8 cellular contexts compared by ENCODE assay signal in the genomic region with DNA sequence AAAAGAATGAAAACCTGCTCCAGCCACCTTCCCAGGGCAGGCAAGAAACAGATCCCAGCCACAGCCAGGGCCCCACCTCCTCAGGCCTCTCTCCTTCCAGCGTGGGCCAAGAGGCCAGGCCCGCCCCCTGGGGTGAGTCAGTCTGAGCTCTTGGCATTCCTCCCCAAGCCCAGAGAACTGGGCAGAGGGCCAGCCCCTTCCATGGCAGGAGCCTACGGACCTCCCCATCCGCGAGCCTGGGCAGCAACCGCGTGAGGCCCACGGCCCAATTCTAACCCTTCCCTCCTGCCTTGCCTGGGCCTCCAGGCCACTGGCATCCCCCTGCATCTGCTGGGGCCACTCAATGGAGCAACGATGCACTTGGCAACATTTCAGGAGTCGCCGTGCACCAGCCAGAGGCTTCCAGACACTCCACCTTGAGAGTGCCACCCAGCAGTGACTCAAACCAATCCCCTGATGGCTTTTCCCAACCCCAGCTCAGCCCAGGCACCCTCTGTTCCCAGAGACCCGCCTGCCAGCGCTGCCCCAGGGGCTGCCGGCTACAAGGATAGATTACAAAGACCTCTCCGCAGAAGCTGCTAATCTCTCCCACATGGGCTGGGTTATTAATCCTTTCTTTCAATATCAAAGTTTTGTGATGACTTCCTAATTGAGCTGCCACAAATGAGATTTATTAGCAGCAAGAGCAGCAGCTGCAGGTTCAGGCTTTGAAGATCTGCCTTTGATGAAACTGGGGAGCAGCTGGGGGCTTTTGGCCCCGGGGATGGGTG.
DNase-seq lines count a peak whose midpoint lies in the region; ATAC-seq, FAIRE-seq and TF ChIP-seq lines count a peak whose summit lies in the region.

No MANE protein-coding gene starts in this region.

- DNase-seq in ACHN: peak; percentile 95
- DNase-seq in HFF-Myc (ENCODE audit: extremely low read depth, low read depth): peak; percentile 93
- DNase-seq in RWPE2 (ENCODE audit: low spot score): peak; percentile 100
- no peak for DNase-seq in memory B cell (ENCODE audit: low spot score in 2 of 2)
- peak; percentile 99 to 100 for DNase-seq in thyroid gland

- in situ Hi-C loops in ACHN (cut with HindIII; ENCODE audit: low pct_ligation_motif_present, low pct_unique_long_range_greater_than_20kb, low sequenced_read_pairs): no loop called here

- intact Hi-C loops in thyroid gland (cut with DNase I): no loop called here

- no peaks in the 10 kb centered on the region for H3K27me3 ChIP-seq in RWPE2 (ENCODE audit: insufficient read depth, poor library complexity, severe bottlenecking)
- no peaks in the 10 kb centered on the region for H3K27me3 ChIP-seq in thyroid gland

- peaks cover 15% of the 10 kb centered on the region for H3K4me1 ChIP-seq in RWPE2 (ENCODE audit: insufficient read depth, poor library complexity, severe bottlenecking)
- H3K4me1 ChIP-seq in thyroid gland: peaks cover 20 to 31% of the 10 kb centered on the region in 2 donors

- H3K4me1 Mint-ChIP-seq in memory B cell: peaks cover 27% of the 10 kb centered on the region

- peak; percentile 90 for ATAC-seq in RWPE2 (ENCODE audit: low read depth)
- ATAC-seq in memory B cell (ENCODE audit: low read depth): no peak
- ATAC-seq in GM19035 (IDR thresholded peaks at IDR 0.05; ENCODE audit: unreplicated experiment): no peak
- no peak for ATAC-seq in GM21528 (IDR thresholded peaks at IDR 0.05; ENCODE audit: low FRiP score, unreplicated experiment)

- peak in 1 of 2 donors; percentile 6 for TF ChIP-seq POLR2A in thyroid gland (IDR thresholded peaks at IDR 0.05)

- H3K4me3 Mint-ChIP-seq in memory B cell: peak overlapping the region; percentile 44

- H3K9me3 ChIP-seq in RWPE2 (ENCODE audit: severe bottlenecking): no peaks in the 10 kb centered on the region
- no peaks in the 10 kb centered on the region for H3K9me3 ChIP-seq in thyroid gland

- WGBS in thyroid gland, 2 donors: 13 to 24% methylated on average over 9 to 15 of the region's 16 CpGs

- no peak for TF ChIP-seq CTCF in HFF-Myc (IDR thresholded peaks at IDR 0.05; ENCODE audit: low read depth, low read length, missing control alignments)
- no peak for TF ChIP-seq CTCF in RWPE2 (IDR thresholded peaks at IDR 0.05; ENCODE audit: poor library complexity, severe bottlenecking)
- no peak for TF ChIP-seq CTCF in thyroid gland (IDR thresholded peaks at IDR 0.05)

- H3K36me3 Mint-ChIP-seq in memory B cell: peaks cover 38% of the 10 kb centered on the region

- H3K27ac ChIP-seq in RWPE2 (ENCODE audit: poor library complexity, severe bottlenecking): peak overlapping the region; percentile 82
- peak overlapping the region; percentile 86 to 91 (median 90) for H3K27ac ChIP-seq in thyroid gland

- peak overlapping the region; percentile 70 for H3K27ac Mint-ChIP-seq in memory B cell

- H3K9me3 Mint-ChIP-seq in memory B cell: peaks cover 5% of the 10 kb centered on the region

- no peaks in the 10 kb centered on the region for H3K36me3 ChIP-seq in RWPE2 (ENCODE audit: low read depth)
- no peaks in the 10 kb centered on the region for H3K36me3 ChIP-seq in thyroid gland

- H3K27me3 Mint-ChIP-seq in memory B cell: no peaks in the 10 kb centered on the region

- peak; percentile 80 for FAIRE-seq in endometrium (lab: Jason Lieb, UNC)

- H3K4me3 ChIP-seq in HFF-Myc (replicated peaks; ENCODE audit: low read depth, low read length) (peak overlapping the region; percentile 14), RWPE2 (ENCODE audit: severe bottlenecking) (no peak overlapping the region), thyroid gland (replicated peaks in 1 of 3) (no peak overlapping the region)

Comparison
In these comparisons a context has a peak if more than half of its experiments do, and no peak if none do; other contexts are left out.
1. DNase-seq: peak in ACHN (single experiment), HFF-Myc (single experiment), RWPE2 (single experiment) and thyroid gland (2 of 2); none in memory B cell (0 of 2).